11 cellular contexts compared by ENCODE assay signal in the genomic region with DNA sequence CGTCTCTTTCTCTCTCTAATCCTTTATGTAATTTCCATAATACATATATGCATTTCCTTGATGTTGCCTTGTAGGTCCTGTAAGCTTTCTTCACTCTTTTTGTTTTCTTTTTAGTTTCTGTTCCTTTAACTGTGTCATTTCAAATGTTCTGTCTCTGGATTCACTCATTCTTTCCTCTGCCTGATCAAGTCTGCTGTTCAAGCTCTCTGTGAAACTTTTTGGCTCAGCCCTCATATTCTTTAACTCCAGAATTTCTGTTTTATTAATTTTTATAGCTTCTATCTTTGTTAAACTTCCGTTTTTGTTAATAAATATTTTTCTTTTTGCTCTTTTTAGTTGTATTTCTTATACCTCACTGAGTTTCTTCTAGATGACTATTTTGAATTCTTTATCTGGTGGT.
"Had no signal": no experiment of that assay in that cellular context is flagged by ENCODE, and none has a peak within 500 bp of the region (broad histone marks: within the 10 kb centered on the region; RNA-seq: fewer than 3 reads in every experiment).

No MANE protein-coding gene starts in this region.

- H3K36me3 ChIP-seq: HAP-1 had no signal

- H3K4me1 ChIP-seq: HAP-1 had no signal

- H3K9me3 ChIP-seq: HAP-1 had no signal

- FAIRE-seq: H1, H54 had no signal

- H3K4me3 ChIP-seq: GM23248, GM23338, HAP-1 had no signal

- H3K4me2 ChIP-seq: GM23338 had no signal

- H3K9ac ChIP-seq: GM23248 had no signal

- DNase-seq: GM23248, GOT3, H7, H9, HCEC 1CT, HFFc6 had no signal

- H3K27ac ChIP-seq: GM23248 had no signal

- H2AFZ ChIP-seq: GM23248, GM23338 had no signal

- ATAC-seq: GM23338, HCT116 had no signal
